ENCODE assay signal across 22 cellular contexts in genomic region chr16:89386337-89386736, GRCh38.
DNase-seq lines count a peak whose midpoint lies in the region; ATAC-seq and TF ChIP-seq lines count a peak whose summit lies in the region.
"Had no signal": no experiment of that assay in that cellular context is flagged by ENCODE, and none has a peak within 500 bp of the region (broad histone marks: within the 10 kb centered on the region; RNA-seq: fewer than 3 reads in every experiment).

No MANE protein-coding gene starts in this region.

- DNase-seq in activated naive CD4-positive, alpha-beta T cell treated with anti-CD3 and anti-CD28 coated beads, Interleukin-2, amount 10 ng/mL, durations not matched to agents 7 days and 5 days = no peak
- no peak for DNase-seq in activated naive CD4-positive, alpha-beta T cell treated with anti-CD3 and anti-CD28 coated beads for 36 hours
- DNase-seq in CD4-positive, alpha-beta memory T cell = no peak
- peak; percentile 24 for DNase-seq in chondrocyte (ENCODE audit: low spot score)
- no peak for DNase-seq in trophoblast cell
- no peak for DNase-seq in NCI-H510A (lab: John Stamatoyannopoulos, UW)
- DNase-seq: activated gamma-delta T cell treated with Interleukin-2 at 50 U/mL for 16 hours; anterior cingulate cortex; dermis blood vessel endothelial cell; DMS53; GDM1; mammary epithelial cell; NCI-H1092; NCI-H187 treated with DMSO at 0.1 percent for 48 hours; NCI-H2227 treated with DMSO at 0.1 percent for 48 hours; NCI-H82; SK-N-SH; stimulated activated naive CD4-positive, alpha-beta T cell; WERI-Rb-1 had no signal

- H3K4me1 ChIP-seq in CD4-positive, alpha-beta memory T cell (ENCODE audit: insufficient read depth, low read length) = peaks cover 76% of the 10 kb centered on the region
- peaks cover 11 to 18% of the 10 kb centered on the region in 2 experiments for H3K4me1 ChIP-seq in trophoblast cell (ENCODE audit: control insufficient read depth in 1 of 2, insufficient read depth in 2 of 2, low read length in 2 of 2)

- H3K36me3 ChIP-seq in CD4-positive, alpha-beta memory T cell (ENCODE audit: insufficient read depth, low read length) = no peaks in the 10 kb centered on the region
- H3K36me3 ChIP-seq in trophoblast cell (ENCODE audit: control insufficient read depth in 1 of 2, insufficient read depth in 2 of 2, low read length in 2 of 2) = peaks cover 0 to 3% of the 10 kb centered on the region in 2 experiments
- H3K36me3 ChIP-seq: thoracic aorta, WERI-Rb-1 had no signal

- peaks cover 7% of the 10 kb centered on the region for H3K79me1 ChIP-seq in trophoblast cell (ENCODE audit: low read length)

- H3K4me3 ChIP-seq in CD4-positive, alpha-beta memory T cell (ENCODE audit: low read length in 2 of 2) = no peak overlapping the region
- no peak overlapping the region for H3K4me3 ChIP-seq in trophoblast cell (ENCODE audit: low read depth, low read length)
- H3K4me3 ChIP-seq: smooth muscle cell, thoracic aorta had no signal

- CTCF ChIA-PET in activated naive CD4-positive, alpha-beta T cell treated with anti-CD3 and anti-CD28 coated beads, Interleukin-2, amount 10 ng/mL, durations not matched to agents 7 days and 5 days (lab: Charles Lee) = interaction anchor here (0.7 kb wide), 1 partner anchor 24 kb away, joined by 4 read pairs; no protein-coding TSS in a partner anchor
- CTCF ChIA-PET in activated naive CD4-positive, alpha-beta T cell treated with anti-CD3 and anti-CD28 coated beads for 36 hours (lab: Charles Lee) = no interaction called here
- CTCF ChIA-PET in CD4-positive, alpha-beta memory T cell (lab: Charles Lee; ENCODE audit: partially characterized antibody) = no interaction called here

- H3K4ac ChIP-seq in trophoblast cell (ENCODE audit: low read depth, low read length) = peak overlapping the region; percentile 89

- no peaks in the 10 kb centered on the region for H3K9me3 Mint-ChIP-seq in activated naive CD4-positive, alpha-beta T cell treated with anti-CD3 and anti-CD28 coated beads, Interleukin-2, amount 10 ng/mL, durations not matched to agents 7 days and 5 days
- H3K9me3 Mint-ChIP-seq in activated naive CD4-positive, alpha-beta T cell treated with anti-CD3 and anti-CD28 coated beads for 36 hours = no peaks in the 10 kb centered on the region
- H3K9me3 Mint-ChIP-seq in CD4-positive, alpha-beta memory T cell = peaks cover 0 to 2% (median 0%) of the 10 kb centered on the region in 8 donors
- no peaks in the 10 kb centered on the region for H3K9me3 Mint-ChIP-seq in chondrocyte (ENCODE audit: low read depth)

- H4K12ac ChIP-seq in trophoblast cell (ENCODE audit: low read depth, low read length) = no peak overlapping the region

- peak overlapping the region; percentile 19 for H3K27ac Mint-ChIP-seq in activated naive CD4-positive, alpha-beta T cell treated with anti-CD3 and anti-CD28 coated beads, Interleukin-2, amount 10 ng/mL, durations not matched to agents 7 days and 5 days
- no peak overlapping the region for H3K27ac Mint-ChIP-seq in activated naive CD4-positive, alpha-beta T cell treated with anti-CD3 and anti-CD28 coated beads for 36 hours
- H3K27ac Mint-ChIP-seq in CD4-positive, alpha-beta memory T cell = peak overlapping the region in 4 of 7 donors; percentile 29 to 81 (median 70)
- no peak overlapping the region for H3K27ac Mint-ChIP-seq in chondrocyte (ENCODE audit: unreplicated experiment)

- H4K91ac ChIP-seq in trophoblast cell (ENCODE audit: low read depth, low read length) = no peak overlapping the region

- H3K27me3 ChIP-seq in CD4-positive, alpha-beta memory T cell (ENCODE audit: insufficient read depth, low read length) = no peaks in the 10 kb centered on the region
- H3K27me3 ChIP-seq in trophoblast cell (ENCODE audit: insufficient read depth, low read length) = no peaks in the 10 kb centered on the region

- H3K23ac ChIP-seq in trophoblast cell (ENCODE audit: low read length) = no peak overlapping the region

- no peak overlapping the region for H4K8ac ChIP-seq in trophoblast cell (ENCODE audit: low read depth, low read length)

- H3K4me3 Mint-ChIP-seq in activated naive CD4-positive, alpha-beta T cell treated with anti-CD3 and anti-CD28 coated beads, Interleukin-2, amount 10 ng/mL, durations not matched to agents 7 days and 5 days = no peak overlapping the region
- no peak overlapping the region for H3K4me3 Mint-ChIP-seq in activated naive CD4-positive, alpha-beta T cell treated with anti-CD3 and anti-CD28 coated beads for 36 hours
- peak overlapping the region in 3 of 8 donors; percentile 15 to 79 (median 65) for H3K4me3 Mint-ChIP-seq in CD4-positive, alpha-beta memory T cell
- H3K4me3 Mint-ChIP-seq in chondrocyte (ENCODE audit: unreplicated experiment) = no peak overlapping the region

- peaks cover 66% of the 10 kb centered on the region for H3K4me1 Mint-ChIP-seq in activated naive CD4-positive, alpha-beta T cell treated with anti-CD3 and anti-CD28 coated beads, Interleukin-2, amount 10 ng/mL, durations not matched to agents 7 days and 5 days
- H3K4me1 Mint-ChIP-seq in activated naive CD4-positive, alpha-beta T cell treated with anti-CD3 and anti-CD28 coated beads for 36 hours (ENCODE audit: low read depth) = peaks cover 78% of the 10 kb centered on the region
- H3K4me1 Mint-ChIP-seq in CD4-positive, alpha-beta memory T cell = peaks cover 54 to 89% (median 67%) of the 10 kb centered on the region in 4 donors
- peaks cover 58% of the 10 kb centered on the region for H3K4me1 Mint-ChIP-seq in chondrocyte (ENCODE audit: low read depth)

- H3K14ac ChIP-seq in trophoblast cell (ENCODE audit: low read length) = no peak overlapping the region

- no CpG with 5 or more reads among the region's 13 CpGs for WGBS in trophoblast cell (ENCODE audit: extremely low coverage, insufficient coverage, insufficient read length)

- H2BK120ac ChIP-seq in trophoblast cell (ENCODE audit: insufficient read depth, low read length, poor library complexity) = no peak overlapping the region

- H3K18ac ChIP-seq in trophoblast cell (ENCODE audit: low read length) = no peak overlapping the region

- H3K4me2 ChIP-seq in trophoblast cell (ENCODE audit: low read length) = no peak overlapping the region
- H3K4me2 ChIP-seq: SK-N-SH, smooth muscle cell had no signal

- no peak for TF ChIP-seq CTCF in chondrocyte (IDR thresholded peaks at IDR 0.05)

- no peak overlapping the region for H3K27ac ChIP-seq in CD4-positive, alpha-beta memory T cell (ENCODE audit: low read depth, low read length)
- no peak overlapping the region for H3K27ac ChIP-seq in trophoblast cell (ENCODE audit: low read depth, low read length)
- H3K27ac ChIP-seq: thoracic aorta, WERI-Rb-1 had no signal

- intact Hi-C loops in activated naive CD4-positive, alpha-beta T cell treated with anti-CD3 and anti-CD28 coated beads for 36 hours (cut with micrococcal nuclease) = no loop called here
- intact Hi-C loops in CD4-positive, alpha-beta memory T cell (cut with micrococcal nuclease) = no loop called here

- POLR2A ChIA-PET in CD4-positive, alpha-beta memory T cell (lab: Charles Lee; ENCODE audit: partially characterized antibody) = no interaction called here

- H3K9me3 ChIP-seq in CD4-positive, alpha-beta memory T cell (ENCODE audit: control insufficient read depth in 1 of 2, low read length in 2 of 2) = no peaks in the 10 kb centered on the region
- H3K9me3 ChIP-seq in trophoblast cell (ENCODE audit: insufficient read depth, low read depth, low read length) = no peaks in the 10 kb centered on the region
- H3K9me3 ChIP-seq: SK-N-SH, thoracic aorta had no signal

- no peak overlapping the region for H2BK5ac ChIP-seq in trophoblast cell (ENCODE audit: low read depth, low read length, poor library complexity)

- no peak overlapping the region for H2AK5ac ChIP-seq in trophoblast cell (ENCODE audit: low read length)

- peaks cover 20% of the 10 kb centered on the region for H3K36me3 Mint-ChIP-seq in activated naive CD4-positive, alpha-beta T cell treated with anti-CD3 and anti-CD28 coated beads, Interleukin-2, amount 10 ng/mL, durations not matched to agents 7 days and 5 days
- peaks cover 11% of the 10 kb centered on the region for H3K36me3 Mint-ChIP-seq in activated naive CD4-positive, alpha-beta T cell treated with anti-CD3 and anti-CD28 coated beads for 36 hours (ENCODE audit: low read depth)
- peaks cover 5 to 11% of the 10 kb centered on the region in 2 donors for H3K36me3 Mint-ChIP-seq in CD4-positive, alpha-beta memory T cell
- H3K36me3 Mint-ChIP-seq in chondrocyte (ENCODE audit: low read depth) = no peaks in the 10 kb centered on the region

- ATAC-seq in GM18909 (IDR thresholded peaks at IDR 0.05; ENCODE audit: poor library complexity, unreplicated experiment) = no peak

- no peak overlapping the region for H3K9ac ChIP-seq in trophoblast cell (ENCODE audit: low read length)
- H3K9ac ChIP-seq: SK-N-SH had no signal

- H3K79me2 ChIP-seq in trophoblast cell (ENCODE audit: control insufficient read depth, insufficient read depth, low read length, poor library complexity) = peaks cover 46% of the 10 kb centered on the region

- H3K27me3 Mint-ChIP-seq in activated naive CD4-positive, alpha-beta T cell treated with anti-CD3 and anti-CD28 coated beads, Interleukin-2, amount 10 ng/mL, durations not matched to agents 7 days and 5 days = no peaks in the 10 kb centered on the region
- H3K27me3 Mint-ChIP-seq in activated naive CD4-positive, alpha-beta T cell treated with anti-CD3 and anti-CD28 coated beads for 36 hours (ENCODE audit: low read depth) = no peaks in the 10 kb centered on the region
- no peaks in the 10 kb centered on the region for H3K27me3 Mint-ChIP-seq in CD4-positive, alpha-beta memory T cell
- H3K27me3 Mint-ChIP-seq in chondrocyte (ENCODE audit: low read depth) = no peaks in the 10 kb centered on the region

- H2BK12ac ChIP-seq in trophoblast cell (ENCODE audit: low read length) = no peak overlapping the region

- no peak overlapping the region for H2AFZ ChIP-seq in trophoblast cell (ENCODE audit: insufficient read depth, low read length, poor library complexity)

Comparison
In these comparisons a context has a peak if more than half of its experiments do, and no peak if none do; other contexts are left out.
1. H3K27ac Mint-ChIP-seq: peak in activated naive CD4-positive, alpha-beta T cell treated with anti-CD3 and anti-CD28 coated beads, Interleukin-2, amount 10 ng/mL, durations not matched to agents 7 days and 5 days (single experiment) and CD4-positive, alpha-beta memory T cell (4 of 7); none in activated naive CD4-positive, alpha-beta T cell treated with anti-CD3 and anti-CD28 coated beads for 36 hours (single experiment) and chondrocyte (single experiment).